Comparison of ENCODE assay signal across 24 cellular contexts in genomic region chr1:157237522-157237921, GRCh38.
DNase-seq lines count a peak whose midpoint lies in the region; ATAC-seq, FAIRE-seq and TF ChIP-seq lines count a peak whose summit lies in the region.
"Had no signal": no experiment of that assay in that cellular context is flagged by ENCODE, and none has a peak within 500 bp of the region (broad histone marks: within the 10 kb centered on the region; RNA-seq: fewer than 3 reads in every experiment).

No MANE protein-coding gene starts in this region.

- no peaks in the 10 kb centered on the region for H3K79me1 ChIP-seq in mesendoderm (ENCODE audit: low read length)

- no peak overlapping the region for H2BK15ac ChIP-seq in mesendoderm (replicated peaks; ENCODE audit: low read depth)

- no peak for TF ChIP-seq EP300 in K562 (IDR thresholded peaks at IDR 0.05; ENCODE audit: low read length)

- H4K20me1 ChIP-seq in K562 (replicated peaks; ENCODE audit: control insufficient read depth, insufficient read depth, low read length) = no peaks in the 10 kb centered on the region
- H4K20me1 ChIP-seq: BLaER1 had no signal

- no peaks in the 10 kb centered on the region for H3K9me1 ChIP-seq in K562 (ENCODE audit: control insufficient read depth, insufficient read depth, low read length)

- H4K8ac ChIP-seq in mesendoderm (ENCODE audit: low read depth, low read length) = no peak overlapping the region

- no peak overlapping the region for H2BK5ac ChIP-seq in mesendoderm (ENCODE audit: low read length)

- in situ Hi-C loops in K562 (cut with MboI) = no loop called here

- H3K9me3 ChIP-seq in K562 (replicated peaks; ENCODE audit: control insufficient read depth, insufficient read depth, low read depth, low read length) (no peaks in the 10 kb centered on the region), testis (no peaks in the 10 kb centered on the region)
- H3K9me3 ChIP-seq: A549, BE2C, BLaER1 had no signal

- no peak overlapping the region for H3K4ac ChIP-seq in mesendoderm (ENCODE audit: low read depth, low read length)

- no TSS peak for BruUV-seq in K562 (replicated peaks; lab: Mats Ljungman, UMichigan)

- ATAC-seq in K562 = peak; percentile 34; the same call in 1 of the 3 replicates
- ATAC-seq: A549, GM12878 had no signal

- H3K79me2 ChIP-seq in K562 (ENCODE audit: control insufficient read depth, insufficient read depth, low read length) = no peaks in the 10 kb centered on the region
- no peaks in the 10 kb centered on the region for H3K79me2 ChIP-seq in mesendoderm (ENCODE audit: control insufficient read depth, insufficient read depth, low read length)

- no peak overlapping the region for H4K5ac ChIP-seq in mesendoderm (ENCODE audit: low read length)

- TF ChIP-seq CTCF in K562 (IDR thresholded peaks at IDR 0.05 in 2 of 3, conservative IDR thresholded peaks at IDR 0.05 in 1 of 3; ENCODE audit: insufficient read depth in 2 of 3, low read depth in 1 of 3, low read length in 3 of 3) (no peak), testis (IDR thresholded peaks at IDR 0.05) (no peak)

- H3K56ac ChIP-seq in mesendoderm (ENCODE audit: low read length) = peak overlapping the region; percentile 22

- no peak for TF ChIP-seq POLR2A in K562 (conservative IDR thresholded peaks at IDR 0.05)
- no peak for TF ChIP-seq POLR2A in testis (IDR thresholded peaks at IDR 0.05)

- no peaks in the 10 kb centered on the region for H3K36me3 ChIP-seq in K562 (ENCODE audit: control insufficient read depth, insufficient read depth, low read length)
- no peaks in the 10 kb centered on the region for H3K36me3 ChIP-seq in mesendoderm (ENCODE audit: control insufficient read depth, insufficient read depth, low read length)
- H3K36me3 ChIP-seq in testis (ENCODE audit: low read depth, missing control alignments) = no peaks in the 10 kb centered on the region
- H3K36me3 ChIP-seq: BE2C, BLaER1 had no signal

- intact Hi-C loops in K562 (cut with micrococcal nuclease) (no loop called here), testis (cut with DNase I; ENCODE audit: low total_unique reads) (no loop called here)

- DNase-seq in GM18507 (ENCODE audit: extremely low spot score, insufficient read length, low read depth) (no peak), K562 (ENCODE audit: extremely low read depth in 1 of 4, low spot score in 3 of 4) (no peak), mesendoderm (no peak), testis (no peak), NOMO-1 treated with DMSO at 0.1 percent for 48 hours (lab: John Stamatoyannopoulos, UW; ENCODE audit: unreplicated experiment) (no peak), NCI-H1092 (lab: John Stamatoyannopoulos, UW) (no peak), AG08396 (ENCODE audit: low spot score) (no peak)
- DNase-seq: BE2C; C1 segment of cervical spinal cord; CD4-positive, alpha-beta memory T cell; CD4-positive, CD25-positive, alpha-beta regulatory T cell; CD8-positive, alpha-beta memory T cell; COR-L47; DMS 273 treated with DMSO at 0.1 percent for 48 hours; DMS153; DMS79; DND-41; EL; GDM1 had no signal

- H3K23ac ChIP-seq in mesendoderm (ENCODE audit: low read length) = no peak overlapping the region

- H2BK120ac ChIP-seq in mesendoderm (ENCODE audit: low read depth, low read length) = no peak overlapping the region

- FAIRE-seq in GM18507 (lab: Jason Lieb, UNC) = peak; percentile 33
- no peak for FAIRE-seq in K562 (lab: Jason Lieb, UNC)
- FAIRE-seq: A549, GM12878, GM12892 had no signal

- no peak overlapping the region for H3K4me2 ChIP-seq in K562 (ENCODE audit: insufficient read depth, low read length)
- no peak overlapping the region for H3K4me2 ChIP-seq in mesendoderm (ENCODE audit: low read length)
- H3K4me2 ChIP-seq: A549, BLaER1 had no signal

- no peak overlapping the region for H2AK5ac ChIP-seq in mesendoderm (ENCODE audit: low read length)

- H3K4me3 ChIP-seq in K562 (no peak overlapping the region), mesendoderm (ENCODE audit: low read length) (no peak overlapping the region), testis (no peak overlapping the region)
- H3K4me3 ChIP-seq: A549, BLaER1, GM12878 had no signal

- CTCF ChIA-PET in K562 (lab: Yijun Ruan, JAX; ENCODE audit: low intra/inter-chr PET ratio) = no interaction called here

- 26% methylated on average over 4 of the region's 4 CpGs for WGBS in K562 (ENCODE audit: insufficient coverage, low coverage, missing lambda C conversion rate)
- WGBS in mesendoderm (ENCODE audit: extremely low coverage, insufficient coverage, low lambda C conversion rate) = no CpG with 5 or more reads among the region's 4 CpGs
- WGBS in testis, 2 donors = 64 to 88% methylated on average over 4 of the region's 4 CpGs

- H3K27me3 ChIP-seq in K562 (ENCODE audit: control insufficient read depth in 2 of 2, insufficient read depth in 2 of 2, low read length in 2 of 2) (no peaks in the 10 kb centered on the region), mesendoderm (ENCODE audit: insufficient read depth, low read length, poor library complexity) (no peaks in the 10 kb centered on the region), testis (no peaks in the 10 kb centered on the region)
- H3K27me3 ChIP-seq: BLaER1 had no signal

- no peak for TF ChIP-seq RAD21 in K562 (CRISPR knock-in tag; conservative IDR thresholded peaks at IDR 0.05 in 1 of 2, IDR thresholded peaks at IDR 0.05 in 1 of 2)

- no peak overlapping the region for H3K27ac ChIP-seq in K562 (ENCODE audit: extremely low read depth, low read depth, low read length)
- no peak overlapping the region for H3K27ac ChIP-seq in mesendoderm (ENCODE audit: low read depth, low read length)
- peak overlapping the region; percentile 64 to 65 for H3K27ac ChIP-seq in testis
- H3K27ac ChIP-seq: 22Rv1, A549, BLaER1 had no signal

- no peak overlapping the region for H3K18ac ChIP-seq in mesendoderm (ENCODE audit: low read length)

- H3K4me1 ChIP-seq in K562 (replicated peaks in 1 of 2; ENCODE audit: control insufficient read depth in 2 of 2, insufficient read depth in 2 of 2, low read length in 2 of 2) = peaks cover 0 to 22% of the 10 kb centered on the region in 2 experiments; a peak in 4 of 5 replicates
- H3K4me1 ChIP-seq in mesendoderm (ENCODE audit: control insufficient read depth, low read depth, low read length) = peaks cover 12% of the 10 kb centered on the region
- peaks cover 59% of the 10 kb centered on the region for H3K4me1 ChIP-seq in testis
- H3K4me1 ChIP-seq: BE2C had no signal

- POLR2A ChIA-PET in K562 (lab: Yijun Ruan, JAX) = no interaction called here

- H3K9ac ChIP-seq in K562 (ENCODE audit: insufficient read depth in 1 of 2, low read depth in 2 of 2, low read length in 2 of 2) = no peak overlapping the region
- H3K9ac ChIP-seq in mesendoderm (ENCODE audit: low read length) = no peak overlapping the region
- H3K9ac ChIP-seq: BLaER1 had no signal

- H2AFZ ChIP-seq in K562 (ENCODE audit: low read depth, low read length) = no peak overlapping the region

TF ChIP-seq in K562, 482 proteins besides CTCF, POLR2A, EP300 and RAD21 (continues in another document):
- TF ChIP-seq FOSL1 (tag; conservative IDR thresholded peaks at IDR 0.05) (no peak), CCAR2 (IDR thresholded peaks at IDR 0.05; ENCODE audit: low read depth, low read length) (no peak), ZNF197 (CRISPR knock-in tag; IDR thresholded peaks at IDR 0.05; ENCODE audit: low read depth) (no peak), MAFK (IDR thresholded peaks at IDR 0.05; ENCODE audit: low read length) (peak; percentile 9; the same call in 1 of the 2 replicates), JUN (IDR thresholded peaks at IDR 0.05; ENCODE audit: borderline replicate concordance, low read depth, low read length) (no peak), JUN (CRISPR knock-in tag; IDR thresholded peaks at IDR 0.05; ENCODE audit: borderline replicate concordance) (no peak), CBX5 (IDR thresholded peaks at IDR 0.05; ENCODE audit: borderline replicate concordance, low read depth) (no peak), CTBP1 (IDR thresholded peaks at IDR 0.05; ENCODE audit: borderline replicate concordance) (0 out of 2 replicates have a peak, but pooled peaks have one; percentile 14), ZNF175 (CRISPR knock-in tag; IDR thresholded peaks at IDR 0.05; ENCODE audit: low read depth) (no peak), DMBX1 (CRISPR knock-in tag; IDR thresholded peaks at IDR 0.05; ENCODE audit: borderline replicate concordance) (no peak), TARDBP (IDR thresholded peaks at IDR 0.05) (no peak), NFE2 (IDR thresholded peaks at IDR 0.05; ENCODE audit: low read depth) (peak; percentile 31; the same call in 1 of the 2 replicates), ZNF316 (IDR thresholded peaks at IDR 0.05) (peak; percentile 34; the same call in 1 of the 2 replicates), USF2 (CRISPR knock-in tag; IDR thresholded peaks at IDR 0.05) (no peak), SAFB (IDR thresholded peaks at IDR 0.05; ENCODE audit: borderline replicate concordance, low read depth, low read length) (no peak)

Comparison
In these comparisons a context has a peak if more than half of its experiments do, and no peak if none do; other contexts are left out.
1. H3K27ac ChIP-seq: peak in testis (2 of 2); none in K562 (single experiment) and mesendoderm (single experiment).